9 cellular contexts compared by ENCODE assay signal in genomic region chr9:127347831-127348699, GRCh38. TPM values are rescaled to one million over a fixed set of nuclear protein-coding genes. Genes with fewer than 3 reads are reported as not detected.
DNase-seq lines count a peak whose midpoint lies in the region; ATAC-seq and TF ChIP-seq lines count a peak whose summit lies in the region.
"Had no signal": no experiment of that assay in that cellular context is flagged by ENCODE, and none has a peak within 500 bp of the region (broad histone marks: within the 10 kb centered on the region; RNA-seq: fewer than 3 reads in every experiment).

No MANE protein-coding gene starts in this region.

- BruUV-seq in MCF 10A (replicated peaks; lab: Mats Ljungman, UMichigan): no TSS peak

- H3K4me1 Mint-ChIP-seq in MCF 10A (ENCODE audit: insufficient read depth, unreplicated experiment) (no peaks in the 10 kb centered on the region), nephron (no peaks in the 10 kb centered on the region)
- H3K4me1 Mint-ChIP-seq in stimulated activated effector memory CD8-positive, alpha-beta T cell treated with anti-CD3 and anti-CD28 coated beads, Interleukin-12 subunit alpha, Interleukin-12 subunit beta, amount 100 ng/mL, for 72 hours: no peaks in the 10 kb centered on the region
- no peaks in the 10 kb centered on the region for H3K4me1 Mint-ChIP-seq in activated T-cell treated with anti-CD3 and anti-CD28 coated beads, Interleukin-2, amount 50 U/mL, for 4 hours (ENCODE audit: low read depth)

- H3K27ac Mint-ChIP-seq in MCF 10A (ENCODE audit: low read depth, unreplicated experiment) (no peak overlapping the region), nephron (no peak overlapping the region)
- no peak overlapping the region for H3K27ac Mint-ChIP-seq in stimulated activated effector memory CD8-positive, alpha-beta T cell treated with anti-CD3 and anti-CD28 coated beads, Interleukin-12 subunit alpha, Interleukin-12 subunit beta, amount 100 ng/mL, for 72 hours
- H3K27ac Mint-ChIP-seq in activated naive CD4-positive, alpha-beta T cell treated with anti-CD3 and anti-CD28 coated beads, Interleukin-2, amount 50 U/mL, for 72 hours: no peak overlapping the region
- H3K27ac Mint-ChIP-seq: activated naive CD8-positive, alpha-beta T cell had no signal

- H3K4me3 Mint-ChIP-seq in MCF 10A (ENCODE audit: unreplicated experiment) (no peak overlapping the region), nephron (no peak overlapping the region)
- H3K4me3 Mint-ChIP-seq in stimulated activated effector memory CD8-positive, alpha-beta T cell treated with anti-CD3 and anti-CD28 coated beads, Interleukin-12 subunit alpha, Interleukin-12 subunit beta, amount 100 ng/mL, for 72 hours: no peak overlapping the region
- no peak overlapping the region for H3K4me3 Mint-ChIP-seq in activated T-cell treated with anti-CD3 and anti-CD28 coated beads, Interleukin-2, amount 50 U/mL, for 4 hours
- H3K4me3 Mint-ChIP-seq: activated naive CD8-positive, alpha-beta T cell had no signal

- POLR2A ChIA-PET in MCF 10A (lab: Yijun Ruan, JAX): interaction anchor here (0.8 kb wide), 1 partner anchor 102 kb away, joined by 3 read pairs; no protein-coding TSS in a partner anchor

- H3K27me3 Mint-ChIP-seq in MCF 10A (ENCODE audit: insufficient read depth, unreplicated experiment): no peaks in the 10 kb centered on the region
- no peaks in the 10 kb centered on the region for H3K27me3 Mint-ChIP-seq in nephron (ENCODE audit: low read depth)
- H3K27me3 Mint-ChIP-seq in activated T-cell treated with anti-CD3 and anti-CD28 coated beads, Interleukin-2, amount 50 U/mL, for 4 hours (ENCODE audit: low read depth): peaks cover 12% of the 10 kb centered on the region

- DNase-seq in EH (ENCODE audit: low read depth) (peak; percentile 71), NAMALWA (ENCODE audit: low spot score) (peak; percentile 19), MCF 10A (ENCODE audit: unreplicated experiment) (peak; percentile 38)
- no peak for DNase-seq in stimulated activated effector memory CD8-positive, alpha-beta T cell treated with anti-CD3 and anti-CD28 coated beads, Interleukin-12 subunit alpha, Interleukin-12 subunit beta, amount 100 ng/mL, for 72 hours (ENCODE audit: low spot score in 2 of 2)
- DNase-seq in activated naive CD4-positive, alpha-beta T cell treated with anti-CD3 and anti-CD28 coated beads, Interleukin-2, amount 50 U/mL, for 72 hours (ENCODE audit: low spot score in 2 of 2): no peak
- no peak for DNase-seq in activated T-cell treated with anti-CD3 and anti-CD28 coated beads, Interleukin-2, amount 50 U/mL, for 4 hours

- ATAC-seq in stimulated activated effector memory CD8-positive, alpha-beta T cell treated with anti-CD3 and anti-CD28 coated beads, Interleukin-12 subunit alpha, Interleukin-12 subunit beta, amount 100 ng/mL, for 72 hours: no peak
- ATAC-seq in HG03280 (IDR thresholded peaks at IDR 0.05; ENCODE audit: unreplicated experiment): no peak
- ATAC-seq in activated naive CD4-positive, alpha-beta T cell treated with anti-CD3 and anti-CD28 coated beads, Interleukin-2, amount 50 U/mL, for 72 hours: no peak
- ATAC-seq in activated T-cell treated with anti-CD3 and anti-CD28 coated beads, Interleukin-2, amount 50 U/mL, for 4 hours: no peak

- intact Hi-C loops in MCF 10A (cut with micrococcal nuclease): loop anchor here (1.0 kb wide), 2 partner anchors 64 to 134 kb away; no protein-coding TSS in a partner anchor

- H3K9me3 Mint-ChIP-seq in MCF 10A (ENCODE audit: unreplicated experiment): no peaks in the 10 kb centered on the region
- H3K9me3 Mint-ChIP-seq in nephron: no peaks in the 10 kb centered on the region
- H3K9me3 Mint-ChIP-seq in stimulated activated effector memory CD8-positive, alpha-beta T cell treated with anti-CD3 and anti-CD28 coated beads, Interleukin-12 subunit alpha, Interleukin-12 subunit beta, amount 100 ng/mL, for 72 hours: no peaks in the 10 kb centered on the region
- H3K9me3 Mint-ChIP-seq in activated naive CD4-positive, alpha-beta T cell treated with anti-CD3 and anti-CD28 coated beads, Interleukin-2, amount 50 U/mL, for 72 hours: no peaks in the 10 kb centered on the region
- no peaks in the 10 kb centered on the region for H3K9me3 Mint-ChIP-seq in activated T-cell treated with anti-CD3 and anti-CD28 coated beads, Interleukin-2, amount 50 U/mL, for 4 hours

- TF ChIP-seq CTCF in MCF 10A (IDR thresholded peaks at IDR 0.05; ENCODE audit: unreplicated experiment) (peak; percentile 41), nephron (IDR thresholded peaks at IDR 0.05; ENCODE audit: unreplicated experiment in 3 of 3) (peak in 2 of 3 experiments; percentile 18 to 28)

- CTCF ChIA-PET in MCF 10A (lab: Yijun Ruan, JAX): interaction anchor here (0.6 to 1.0 kb wide), 4 partner anchors 38 to 275 kb away, joined by 3 read pairs; no protein-coding TSS in a partner anchor

- no peaks in the 10 kb centered on the region for H3K36me3 Mint-ChIP-seq in MCF 10A (ENCODE audit: insufficient read depth, unreplicated experiment)
- peaks cover 3% of the 10 kb centered on the region for H3K36me3 Mint-ChIP-seq in nephron (ENCODE audit: low read depth)
- no peaks in the 10 kb centered on the region for H3K36me3 Mint-ChIP-seq in stimulated activated effector memory CD8-positive, alpha-beta T cell treated with anti-CD3 and anti-CD28 coated beads, Interleukin-12 subunit alpha, Interleukin-12 subunit beta, amount 100 ng/mL, for 72 hours
- no peaks in the 10 kb centered on the region for H3K36me3 Mint-ChIP-seq in activated naive CD4-positive, alpha-beta T cell treated with anti-CD3 and anti-CD28 coated beads, Interleukin-2, amount 50 U/mL, for 72 hours
- H3K36me3 Mint-ChIP-seq in activated T-cell treated with anti-CD3 and anti-CD28 coated beads, Interleukin-2, amount 50 U/mL, for 4 hours (ENCODE audit: insufficient read depth): no peaks in the 10 kb centered on the region
- H3K36me3 Mint-ChIP-seq: activated naive CD8-positive, alpha-beta T cell had no signal

RNA-seq across cellular contexts. Expression of gene SLC2A8, which starts 48.9 kb away (rescaled TPM):
- 13.7 and 14.0 TPM in 2 replicates for total RNA-seq in MCF 10A (2022)
- 1 to 10 TPM; 1.4 to 1.7 TPM for total RNA-seq in activated naive CD4-positive, alpha-beta T cell treated with anti-CD3 and anti-CD28 coated beads, Interleukin-2, amount 50 U/mL, for 72 hours
- 1 to 10 TPM; 1.9 to 3.2 (median 3.0) TPM for total RNA-seq in activated T-cell treated with anti-CD3 and anti-CD28 coated beads, Interleukin-2, amount 50 U/mL, for 4 hours

Comparison
In these comparisons a context has a peak if more than half of its experiments do, and no peak if none do; other contexts are left out.
1. DNase-seq: peak in EH (single experiment), NAMALWA (single experiment) and MCF 10A (single experiment); none in stimulated activated effector memory CD8-positive, alpha-beta T cell treated with anti-CD3 and anti-CD28 coated beads, Interleukin-12 subunit alpha, Interleukin-12 subunit beta, amount 100 ng/mL, for 72 hours (0 of 2), activated naive CD4-positive, alpha-beta T cell treated with anti-CD3 and anti-CD28 coated beads, Interleukin-2, amount 50 U/mL, for 72 hours (0 of 2) and activated T-cell treated with anti-CD3 and anti-CD28 coated beads, Interleukin-2, amount 50 U/mL, for 4 hours (single experiment).